ENCODE assay signal across 16 cellular contexts in genomic region chr10:70054902-70055301, GRCh38. TPM values are rescaled to one million over a fixed set of nuclear protein-coding genes. Genes with fewer than 3 reads are reported as not detected.
DNase-seq lines count a peak whose midpoint lies in the region; ATAC-seq and TF ChIP-seq lines count a peak whose summit lies in the region.
"Had no signal": no experiment of that assay in that cellular context is flagged by ENCODE, and none has a peak within 500 bp of the region (broad histone marks: within the 10 kb centered on the region; RNA-seq: fewer than 3 reads in every experiment).

No MANE protein-coding gene starts in this region.

- H3K9me3 Mint-ChIP-seq in activated naive CD4-positive, alpha-beta T cell treated with anti-CD3 and anti-CD28 coated beads, Interleukin-2, amount 10 ng/mL, durations not matched to agents 7 days and 5 days, result no peaks in the 10 kb centered on the region
- no peaks in the 10 kb centered on the region for H3K9me3 Mint-ChIP-seq in effector memory CD8-positive, alpha-beta T cell
- H3K9me3 Mint-ChIP-seq in osteocyte (ENCODE audit: unreplicated experiment), result no peaks in the 10 kb centered on the region

- ATAC-seq in effector memory CD8-positive, alpha-beta T cell (replicated peaks), result no peak
- ATAC-seq in HG02798 (IDR thresholded peaks at IDR 0.05; ENCODE audit: poor library complexity, unreplicated experiment), result no peak

- H3K27ac Mint-ChIP-seq in activated naive CD4-positive, alpha-beta T cell treated with anti-CD3 and anti-CD28 coated beads, Interleukin-2, amount 10 ng/mL, durations not matched to agents 7 days and 5 days, result no peak overlapping the region
- no peak overlapping the region for H3K27ac Mint-ChIP-seq in effector memory CD8-positive, alpha-beta T cell
- peak overlapping the region; percentile 75 for H3K27ac Mint-ChIP-seq in osteocyte (ENCODE audit: unreplicated experiment)
- H3K27ac Mint-ChIP-seq: B cell had no signal

- no peak for TF ChIP-seq CTCF in osteocyte (IDR thresholded peaks at IDR 0.05)

- peak overlapping the region; percentile 48 for H3K4me3 Mint-ChIP-seq in activated naive CD4-positive, alpha-beta T cell treated with anti-CD3 and anti-CD28 coated beads, Interleukin-2, amount 10 ng/mL, durations not matched to agents 7 days and 5 days
- peak overlapping the region; percentile 37 to 54 for H3K4me3 Mint-ChIP-seq in effector memory CD8-positive, alpha-beta T cell
- H3K4me3 Mint-ChIP-seq in osteocyte (ENCODE audit: unreplicated experiment), result peak overlapping the region; percentile 86
- H3K4me3 Mint-ChIP-seq: B cell had no signal

- peaks cover 76% of the 10 kb centered on the region for H3K27me3 Mint-ChIP-seq in activated naive CD4-positive, alpha-beta T cell treated with anti-CD3 and anti-CD28 coated beads, Interleukin-2, amount 10 ng/mL, durations not matched to agents 7 days and 5 days
- H3K27me3 Mint-ChIP-seq in effector memory CD8-positive, alpha-beta T cell, result peaks cover 51 to 57% of the 10 kb centered on the region in 2 donors
- no peaks in the 10 kb centered on the region for H3K27me3 Mint-ChIP-seq in osteocyte (ENCODE audit: unreplicated experiment)

- no peak for DNase-seq in activated naive CD4-positive, alpha-beta T cell treated with anti-CD3 and anti-CD28 coated beads, Interleukin-2, amount 10 ng/mL, durations not matched to agents 7 days and 5 days
- no peak for DNase-seq in activated naive CD4-positive, alpha-beta T cell (lab: John Stamatoyannopoulos, UW)
- DNase-seq in NCI-H69 (lab: John Stamatoyannopoulos, UW), result peak; percentile 77
- no peak for DNase-seq in effector memory CD8-positive, alpha-beta T cell
- DNase-seq in osteocyte (ENCODE audit: extremely low spot score, unreplicated experiment), result no peak
- DNase-seq in SIG-M5 (lab: John Stamatoyannopoulos, UW), result no peak
- DNase-seq in head of caudate nucleus, result no peak
- DNase-seq: activated CD8-positive, alpha-beta memory T cell treated with anti-CD3 and anti-CD28 coated beads, Interleukin-2, amount 50 U/mL, for 4 hours; anterior cingulate cortex; GDM1; islet precursor cell; MG63; SHP77; upper lobe of left lung had no signal

- CTCF ChIA-PET in activated naive CD4-positive, alpha-beta T cell treated with anti-CD3 and anti-CD28 coated beads, Interleukin-2, amount 10 ng/mL, durations not matched to agents 7 days and 5 days (lab: Charles Lee), result no interaction called here

- H3K36me3 Mint-ChIP-seq in activated naive CD4-positive, alpha-beta T cell treated with anti-CD3 and anti-CD28 coated beads, Interleukin-2, amount 10 ng/mL, durations not matched to agents 7 days and 5 days, result no peaks in the 10 kb centered on the region
- H3K36me3 Mint-ChIP-seq in effector memory CD8-positive, alpha-beta T cell (ENCODE audit: insufficient read depth), result no peaks in the 10 kb centered on the region
- peaks cover 2% of the 10 kb centered on the region for H3K36me3 Mint-ChIP-seq in osteocyte (ENCODE audit: unreplicated experiment)

- intact Hi-C loops in head of caudate nucleus (cut with DNase I), result no loop called here

- H3K4me1 Mint-ChIP-seq in activated naive CD4-positive, alpha-beta T cell treated with anti-CD3 and anti-CD28 coated beads, Interleukin-2, amount 10 ng/mL, durations not matched to agents 7 days and 5 days, result peaks cover 5% of the 10 kb centered on the region
- H3K4me1 Mint-ChIP-seq in effector memory CD8-positive, alpha-beta T cell (ENCODE audit: low read depth in 2 of 2), result peaks cover 5 to 8% of the 10 kb centered on the region in 2 donors
- peaks cover 27% of the 10 kb centered on the region for H3K4me1 Mint-ChIP-seq in osteocyte (ENCODE audit: unreplicated experiment)

RNA-seq across cellular contexts. Expression of gene MACROH2A2, which starts 2.3 kb away (rescaled TPM):
- total RNA-seq in osteocyte, result 31.2 and 36.5 TPM in 2 replicates
- total RNA-seq: B cell had no signal
